In genomic region chr17:17691468-17692263, GRCh38 we compare ENCODE assay signal across 9 cellular contexts. TPM values are rescaled to one million over a fixed set of nuclear protein-coding genes. Genes with fewer than 3 reads are reported as not detected.
DNase-seq lines count a peak whose midpoint lies in the region; ATAC-seq, FAIRE-seq and TF ChIP-seq lines count a peak whose summit lies in the region.
"Had no signal": no experiment of that assay in that cellular context is flagged by ENCODE, and none has a peak within 500 bp of the region (broad histone marks: within the 10 kb centered on the region; RNA-seq: fewer than 3 reads in every experiment).

No MANE protein-coding gene starts in this region.

- dilution Hi-C loops in endothelial cell of umbilical vein (cut with MboI; ENCODE audit: extremely low pct_ligation_motif_present, low sequenced_read_pairs): no loop called here

- peak overlapping the region; percentile 5; the same call in 1 of the 2 replicates for H3K4me2 ChIP-seq in SK-N-SH
- no peak overlapping the region for H3K4me2 ChIP-seq in endothelial cell of umbilical vein (ENCODE audit: insufficient read depth, low read length)

- no peak for ATAC-seq in SK-N-SH treated with all-trans-retinoic acid at 6 μM for 48 hours
- ATAC-seq in stimulated activated naive CD8-positive, alpha-beta T cell treated with anti-CD3 and anti-CD28 coated beads, Interleukin-15, amount 100 ng/mL, for 72 hours: peak; percentile 31

- H3K27ac ChIP-seq in SK-N-SH (ENCODE audit: low read depth in 2 of 2, low read length in 1 of 2) (peak overlapping the region; percentile 15 to 99; a peak in 3 of 4 replicates), endothelial cell of umbilical vein (ENCODE audit: insufficient read depth, low read depth, low read length) (peak overlapping the region; percentile 30)

- WGBS in SK-N-SH (ENCODE audit: low lambda C conversion rate): 56% methylated on average over 8 of the region's 8 CpGs

- H3K27me3 ChIP-seq in SK-N-SH (ENCODE audit: insufficient read depth): no peaks in the 10 kb centered on the region
- no peaks in the 10 kb centered on the region for H3K27me3 ChIP-seq in endothelial cell of umbilical vein (ENCODE audit: control insufficient read depth in 2 of 2, insufficient read depth in 2 of 2, low read length in 2 of 2)

- no TSS peak for BruUV-seq in endothelial cell of umbilical vein (replicated peaks; lab: Mats Ljungman, UMichigan)

- H2AFZ ChIP-seq in SK-N-SH (ENCODE audit: low read depth) (no peak overlapping the region), endothelial cell of umbilical vein (ENCODE audit: low read depth, low read length) (no peak overlapping the region)

- CTCF ChIA-PET in SK-N-SH (lab: Yijun Ruan, JAX) (interaction anchor here (0.9 to 5.7 kb wide), 11 partner anchors 10 to 228 kb away, joined by 3 to 35 read pairs (median 4); partner anchors contain the start of gene RAI1), endothelial cell of umbilical vein (lab: Charles Lee) (interaction anchor here (0.9 to 2.2 kb wide), 2 partner anchors 48 to 227 kb away, joined by 3 to 5 read pairs; no protein-coding TSS in a partner anchor)

- no peak; a peak in 1 of 4 replicates for TF ChIP-seq EP300 in SK-N-SH (IDR thresholded peaks at IDR 0.05; ENCODE audit: borderline replicate concordance in 1 of 2, low read depth in 1 of 2, low read length in 1 of 2)

- H3K9me2 ChIP-seq in SK-N-SH: no peaks in the 10 kb centered on the region

- H4K20me1 ChIP-seq in SK-N-SH (ENCODE audit: insufficient read depth) (peaks cover 26% of the 10 kb centered on the region), endothelial cell of umbilical vein (replicated peaks; ENCODE audit: control insufficient read depth, extremely low read depth, insufficient read depth, low read length) (no peaks in the 10 kb centered on the region)

- H3K36me3 ChIP-seq in SK-N-SH (replicated peaks in 1 of 2; ENCODE audit: control insufficient read depth in 1 of 2, insufficient read depth in 2 of 2, low read length in 1 of 2) (no peaks in the 10 kb centered on the region), endothelial cell of umbilical vein (ENCODE audit: control insufficient read depth in 2 of 2, extremely low read depth in 1 of 2, insufficient read depth in 2 of 2, low read length in 2 of 2) (no peaks in the 10 kb centered on the region)

- H3K4me3 ChIP-seq in SK-N-SH (ENCODE audit: low read depth in 2 of 2, low read length in 1 of 2) (no peak overlapping the region), endothelial cell of umbilical vein (replicated peaks in 1 of 3; ENCODE audit: insufficient read depth in 1 of 3, low read depth in 1 of 3, low read length in 3 of 3) (no peak overlapping the region)

- intact Hi-C loops in endothelial cell of umbilical vein (cut with micrococcal nuclease): no loop called here

- peaks cover 80% of the 10 kb centered on the region for H3K4me1 Mint-ChIP-seq in stimulated activated naive CD8-positive, alpha-beta T cell treated with anti-CD3 and anti-CD28 coated beads, Interleukin-15, amount 100 ng/mL, for 72 hours

- H3K9me3 Mint-ChIP-seq in stimulated activated naive CD8-positive, alpha-beta T cell treated with anti-CD3 and anti-CD28 coated beads, Interleukin-15, amount 100 ng/mL, for 72 hours: no peaks in the 10 kb centered on the region

- H3K9me1 ChIP-seq in endothelial cell of umbilical vein (replicated peaks; ENCODE audit: control insufficient read depth, extremely low read depth, insufficient read depth, low read length): no peaks in the 10 kb centered on the region

- H3K4me3 Mint-ChIP-seq in stimulated activated naive CD8-positive, alpha-beta T cell treated with anti-CD3 and anti-CD28 coated beads, Interleukin-15, amount 100 ng/mL, for 72 hours: peak overlapping the region; percentile 74 to 75

- no peaks in the 10 kb centered on the region for H3K27me3 Mint-ChIP-seq in stimulated activated naive CD8-positive, alpha-beta T cell treated with anti-CD3 and anti-CD28 coated beads, Interleukin-15, amount 100 ng/mL, for 72 hours

- POLR2A ChIA-PET in SK-N-SH (lab: Yijun Ruan, JAX) (interaction anchor here (0.9 to 1.4 kb wide), 4 partner anchors 31 to 99 kb away, joined by 3 to 4 read pairs (median 4); no protein-coding TSS in a partner anchor), endothelial cell of umbilical vein (lab: Charles Lee) (no interaction called here)

- H3K9ac ChIP-seq in SK-N-SH (no peak overlapping the region), endothelial cell of umbilical vein (replicated peaks; ENCODE audit: extremely low read depth, insufficient read depth, low read length) (peak overlapping the region; percentile 16)

- H3K9me3 ChIP-seq in SK-N-SH (no peaks in the 10 kb centered on the region), endothelial cell of umbilical vein (replicated peaks; ENCODE audit: control insufficient read depth, insufficient read depth, low read length) (no peaks in the 10 kb centered on the region)

- no peak for TF ChIP-seq CTCF in SK-N-SH (IDR thresholded peaks at IDR 0.05)
- no peak for TF ChIP-seq CTCF in endothelial cell of umbilical vein (IDR thresholded peaks at IDR 0.05; ENCODE audit: extremely low read depth in 1 of 2, insufficient read depth in 1 of 2, low read depth in 1 of 2, low read length in 2 of 2)

- no peak for TF ChIP-seq POLR2A in endothelial cell of umbilical vein (IDR thresholded peaks at IDR 0.05; ENCODE audit: low read depth, low read length)

- H3K79me2 ChIP-seq in SK-N-SH (ENCODE audit: insufficient read depth) (peaks cover 96% of the 10 kb centered on the region), endothelial cell of umbilical vein (ENCODE audit: control insufficient read depth, insufficient read depth, low read length) (peaks cover 81% of the 10 kb centered on the region)

- FAIRE-seq in endothelial cell of umbilical vein (lab: Jason Lieb, UNC): peak; percentile 68

- no peak for TF ChIP-seq RAD21 in SK-N-SH (IDR thresholded peaks at IDR 0.05; ENCODE audit: low read length)

- peak overlapping the region; percentile 63 to 89 for H3K27ac Mint-ChIP-seq in stimulated activated naive CD8-positive, alpha-beta T cell treated with anti-CD3 and anti-CD28 coated beads, Interleukin-15, amount 100 ng/mL, for 72 hours

- peaks cover 15% of the 10 kb centered on the region for H3F3A ChIP-seq in SK-N-SH (replicated peaks; ENCODE audit: insufficient read depth)

- peaks cover 50 to 63% of the 10 kb centered on the region in 2 experiments for H3K4me1 ChIP-seq in SK-N-SH (ENCODE audit: control insufficient read depth in 1 of 2, insufficient read depth in 2 of 2, low read depth in 1 of 2, low read length in 1 of 2)
- peaks cover 44% of the 10 kb centered on the region for H3K4me1 ChIP-seq in endothelial cell of umbilical vein (ENCODE audit: control insufficient read depth, extremely low read depth, insufficient read depth, low read length)

- DNase-seq in SK-N-SH (no peak), NCI-H146 treated with DMSO at 0.1 percent for 48 hours (lab: John Stamatoyannopoulos, UW; ENCODE audit: unreplicated experiment) (peak; percentile 2), endothelial cell of umbilical vein (ENCODE audit: low read depth, low spot score) (peak; percentile 46), NCI-H526 (lab: John Stamatoyannopoulos, UW) (no peak), NCI-H1048 (lab: John Stamatoyannopoulos, UW) (no peak), HUDEP-2 (lab: John Stamatoyannopoulos, UW; ENCODE audit: unreplicated experiment in 76 of 76) (no peak)
- peak in 1 of 2 donors; percentile 30 for DNase-seq in stimulated activated naive CD8-positive, alpha-beta T cell treated with anti-CD3 and anti-CD28 coated beads, Interleukin-15, amount 100 ng/mL, for 72 hours
- DNase-seq: C1 segment of cervical spinal cord had no signal

TF ChIP-seq in SK-N-SH, 30 proteins besides CTCF, POLR2A, EP300 and RAD21 (continues in another document):
- TF ChIP-seq FOSL2 (IDR thresholded peaks at IDR 0.05; ENCODE audit: borderline replicate concordance, low read depth): no peak
- TF ChIP-seq NFIC (IDR thresholded peaks at IDR 0.05; ENCODE audit: borderline replicate concordance): no peak
- no peak for TF ChIP-seq RCOR1 (IDR thresholded peaks at IDR 0.05; ENCODE audit: low read length)
- no peak for TF ChIP-seq TAF1 (IDR thresholded peaks at IDR 0.05; ENCODE audit: borderline replicate concordance, low read depth, low read length)

TF ChIP-seq in SK-N-SH treated with all-trans-retinoic acid at 6 μM for 48 hours, 23 proteins besides CTCF, POLR2A, EP300 and RAD21 (continues in another document):
- TF ChIP-seq TOX (CRISPR knock-in tag; IDR thresholded peaks at IDR 0.05; ENCODE audit: borderline replicate concordance) (no peak), ESRRG (CRISPR knock-in tag; IDR thresholded peaks at IDR 0.05) (no peak)

TF ChIP-seq in endothelial cell of umbilical vein, 7 proteins besides CTCF, POLR2A, EP300 and RAD21:
- TF ChIP-seq FOS (IDR thresholded peaks at IDR 0.05; ENCODE audit: borderline replicate concordance, insufficient read depth, low read length): no peak
- TF ChIP-seq MYC (IDR thresholded peaks at IDR 0.05; ENCODE audit: low read depth, low read length): no peak
- no peak for TF ChIP-seq POLR2AphosphoS5 (IDR thresholded peaks at IDR 0.05; ENCODE audit: insufficient read depth, low read depth, low read length)
- no peak for TF ChIP-seq MAX (IDR thresholded peaks at IDR 0.05; ENCODE audit: insufficient read depth, insufficient read length)
- TF ChIP-seq JUN (IDR thresholded peaks at IDR 0.05; ENCODE audit: borderline replicate concordance, insufficient read depth, insufficient read length, low read depth): no peak
- no peak for TF ChIP-seq GATA2 (IDR thresholded peaks at IDR 0.05; ENCODE audit: insufficient read depth, insufficient read length, low read depth, low read length)
- no peak for TF ChIP-seq EZH2 (IDR thresholded peaks at IDR 0.05; ENCODE audit: borderline replicate concordance, low read depth, low read length, severe bottlenecking)

RNA-seq across cellular contexts. Expression of gene RAI1, which starts 10.4 kb away (rescaled TPM):
- 2.6 and 4.7 TPM in 2 replicates for polyA plus RNA-seq in SK-N-SH (2012; rRNA removed)
- 3.4 and 3.9 TPM in 2 replicates for polyA plus RNA-seq in SK-N-SH (2012; cell fraction: cytosol; rRNA removed)
- 16.7 and 20.0 TPM in 2 replicates for polyA plus RNA-seq in SK-N-SH (2012; cell fraction: nucleus; rRNA removed)
- total RNA-seq in endothelial cell of umbilical vein: 43.3 and 47.3 TPM in 2 replicates
- 7.4 and 7.8 TPM in 2 replicates for polyA plus RNA-seq in endothelial cell of umbilical vein
- 5.2 and 6.3 TPM in 2 replicates for polyA plus RNA-seq in endothelial cell of umbilical vein (2011; cell fraction: cytosol; rRNA removed)
- 17.5 and 19.2 TPM in 2 replicates for polyA plus RNA-seq in endothelial cell of umbilical vein (2011; cell fraction: nucleus; rRNA removed)
- 14.2 and 19.1 TPM in 2 replicates for polyA plus RNA-seq in endothelial cell of umbilical vein (2012)
- 8.2 and 14.0 TPM in 2 replicates for polyA minus RNA-seq in endothelial cell of umbilical vein
- 9.0 TPM for polyA minus RNA-seq in endothelial cell of umbilical vein (2011; cell fraction: cytosol; rRNA and poly(A)+ RNA removed)
- polyA minus RNA-seq in endothelial cell of umbilical vein (2011; cell fraction: nucleus; rRNA and poly(A)+ RNA removed): 17.7 and 21.7 TPM in 2 replicates

Comparison
In these comparisons a context has a peak if more than half of its experiments do, and no peak if none do; other contexts are left out.
1. DNase-seq: peak in NCI-H146 treated with DMSO at 0.1 percent for 48 hours (single experiment) and endothelial cell of umbilical vein (single experiment); none in SK-N-SH (single experiment), NCI-H526 (0 of 2), NCI-H1048 (single experiment) and HUDEP-2 (0 of 76).